Comparison of ENCODE assay signal across 32 cellular contexts in genomic region chr3:177105623-177106022, GRCh38.
DNase-seq lines count a peak whose midpoint lies in the region; ATAC-seq, FAIRE-seq and TF ChIP-seq lines count a peak whose summit lies in the region.
"Had no signal": no experiment of that assay in that cellular context is flagged by ENCODE, and none has a peak within 500 bp of the region (broad histone marks: within the 10 kb centered on the region; RNA-seq: fewer than 3 reads in every experiment).

No MANE protein-coding gene starts in this region.

- no peak for FAIRE-seq in HepG2 (lab: Jason Lieb, UNC)
- FAIRE-seq: astrocyte, endometrium had no signal

- no peak for DNase-seq in right lobe of liver
- no peak for DNase-seq in HepG2 (ENCODE audit: low spot score)
- DNase-seq in T-helper 17 cell: no peak
- no peak for DNase-seq in memory B cell (ENCODE audit: low spot score in 2 of 2)
- DNase-seq in COR-L47 (lab: John Stamatoyannopoulos, UW): no peak
- DNase-seq in HAP-1 (ENCODE audit: low spot score in 2 of 2): no peak
- DNase-seq: activated CD4-positive, alpha-beta T cell treated with anti-CD3 and anti-CD28 coated beads, Interleukin-2, amount 10 ng/mL, durations not matched to agents 7 days and 5 days; BE2C; Caco-2; central memory CD4-positive, alpha-beta T cell; DMS79; esophagus squamous epithelium; foreskin melanocyte; GDM1; GOT3; heart right ventricle; mammary epithelial cell; NCI-H1694 treated with DMSO at 0.1 percent for 48 hours; NCI-H2171; nucleus accumbens; stomach; WERI-Rb-1 had no signal

- H3K9me3 Mint-ChIP-seq in memory B cell: no peaks in the 10 kb centered on the region
- H3K9me3 Mint-ChIP-seq: activated CD4-positive, alpha-beta T cell treated with anti-CD3 and anti-CD28 coated beads, Interleukin-2, amount 10 ng/mL, durations not matched to agents 7 days and 5 days; dendritic cell treated with granulocyte-macrophage colony-stimulating factor and Interleukin-4, amounts not matched to agents 40 ng/mL and 50 ng/mL, for 4 days; T-helper 2 cell treated with Interferon-gamma antibody and Interleukin-4, amounts not matched to agents 5 μg/mL and 100 μg/mL, for 36 hours had no signal

- H3K9me3 ChIP-seq in right lobe of liver: no peaks in the 10 kb centered on the region
- no peaks in the 10 kb centered on the region for H3K9me3 ChIP-seq in HepG2 (ENCODE audit: low read length)
- H3K9me3 ChIP-seq in T-helper 17 cell (ENCODE audit: control insufficient read depth, low read length, poor library complexity, severe bottlenecking): no peaks in the 10 kb centered on the region
- H3K9me3 ChIP-seq in HAP-1: no peaks in the 10 kb centered on the region
- H3K9me3 ChIP-seq: BE2C, Caco-2, esophagus squamous epithelium, heart right ventricle, stomach, thyroid gland had no signal

- POLR2A ChIA-PET in HepG2 (lab: Yijun Ruan, JAX): no interaction called here

- H3K79me2 ChIP-seq in HepG2 (ENCODE audit: insufficient read depth, low read length): peaks cover 98% of the 10 kb centered on the region

- no peak for TF ChIP-seq POLR2A in right lobe of liver (IDR thresholded peaks at IDR 0.05)
- no peak for TF ChIP-seq POLR2A in HepG2 (IDR thresholded peaks at IDR 0.05; ENCODE audit: insufficient read depth in 1 of 2, low read depth in 2 of 2, low read length in 2 of 2)

- H3K36me3 Mint-ChIP-seq in T-helper 17 cell (ENCODE audit: low read depth) (no peaks in the 10 kb centered on the region), memory B cell (peaks cover 3% of the 10 kb centered on the region)

- H3K4me2 ChIP-seq in HepG2 (ENCODE audit: low read depth, low read length): no peak overlapping the region

- ATAC-seq in right lobe of liver: peak; percentile 26 to 61 (median 42)
- ATAC-seq in HepG2: no peak
- ATAC-seq in T-helper 17 cell: no peak
- ATAC-seq in memory B cell (ENCODE audit: low read depth): no peak
- ATAC-seq in GM18861 (IDR thresholded peaks at IDR 0.05; ENCODE audit: unreplicated experiment): no peak
- ATAC-seq in HG02798 (IDR thresholded peaks at IDR 0.05; ENCODE audit: poor library complexity, unreplicated experiment): no peak
- ATAC-seq: SK-N-SH treated with all-trans-retinoic acid at 6 μM for 48 hours had no signal

- H3K4me3 ChIP-seq in right lobe of liver (no peak overlapping the region), HepG2 (replicated peaks in 1 of 3; ENCODE audit: insufficient read depth in 1 of 3, low read depth in 2 of 3, low read length in 3 of 3) (no peak overlapping the region), HAP-1 (no peak overlapping the region)
- H3K4me3 ChIP-seq: esophagus squamous epithelium, heart right ventricle, stomach, thyroid gland had no signal

- BruUV-seq in HepG2 (replicated peaks; lab: Mats Ljungman, UMichigan): no TSS peak

- no peak overlapping the region for H3K9ac ChIP-seq in HepG2 (ENCODE audit: insufficient read depth, low read depth, low read length)

- in situ Hi-C loops in HepG2 (cut with HindIII; ENCODE audit: extremely low pct_ligation_motif_present, low pct_unique_long_range_greater_than_20kb) (no loop called here), HAP-1 (cut with MboI; ENCODE audit: low sequenced_read_pairs) (no loop called here)

- H4K20me1 ChIP-seq in HepG2 (ENCODE audit: insufficient read depth, low read length): peaks cover 48% of the 10 kb centered on the region

- TF ChIP-seq EP300 in HepG2 (IDR thresholded peaks at IDR 0.05; ENCODE audit: low read depth in 2 of 2, low read length in 2 of 2): no peak
- no peak for TF ChIP-seq EP300 in HepG2 (CRISPR knock-in tag; IDR thresholded peaks at IDR 0.05; ENCODE audit: borderline replicate concordance)

- H2AFZ ChIP-seq in HepG2 (ENCODE audit: low read length): no peak overlapping the region

- H3K27ac Mint-ChIP-seq in T-helper 17 cell: peak overlapping the region; percentile 65
- H3K27ac Mint-ChIP-seq in memory B cell: peak overlapping the region; percentile 43
- H3K27ac Mint-ChIP-seq: activated CD4-positive, alpha-beta T cell treated with anti-CD3 and anti-CD28 coated beads, Interleukin-2, amount 10 ng/mL, durations not matched to agents 7 days and 5 days; activated naive CD4-positive, alpha-beta T cell treated with anti-CD3 and anti-CD28 coated beads, Interleukin-2, amount 50 U/mL, for 72 hours; activated T-helper 1 cell treated with anti-CD3 and anti-CD28 coated beads, Interleukin-12 subunit alpha, Interleukin-12 subunit beta, Interleukin-2, Interleukin-4 antibody, amounts not matched to agents 30 ng/mL and 10 ng/mL and 1 ng/mL, durations not matched to agents 14 hours and 24 hours and 36 hours; dendritic cell treated with granulocyte-macrophage colony-stimulating factor and Interleukin-4, amounts not matched to agents 40 ng/mL and 50 ng/mL, for 4 days; T-helper 2 cell treated with Interferon-gamma antibody and Interleukin-4, amounts not matched to agents 5 μg/mL and 100 μg/mL, for 36 hours had no signal

- no peak overlapping the region for H3K27ac ChIP-seq in right lobe of liver
- no peak overlapping the region for H3K27ac ChIP-seq in HepG2 (ENCODE audit: extremely low read length, insufficient read depth, low read length)
- H3K27ac ChIP-seq: esophagus squamous epithelium, heart right ventricle, stomach, WERI-Rb-1 had no signal

- H3K27me3 Mint-ChIP-seq in T-helper 17 cell (no peaks in the 10 kb centered on the region), memory B cell (no peaks in the 10 kb centered on the region)
- H3K27me3 Mint-ChIP-seq: activated CD4-positive, alpha-beta T cell treated with anti-CD3 and anti-CD28 coated beads, Interleukin-2, amount 10 ng/mL, durations not matched to agents 7 days and 5 days; dendritic cell treated with granulocyte-macrophage colony-stimulating factor and Interleukin-4, amounts not matched to agents 40 ng/mL and 50 ng/mL, for 4 days had no signal

- H3K36me3 ChIP-seq in right lobe of liver (no peaks in the 10 kb centered on the region), HepG2 (replicated peaks in 1 of 2; ENCODE audit: control insufficient read depth in 1 of 2, insufficient read depth in 2 of 2, low read length in 2 of 2) (no peaks in the 10 kb centered on the region), HAP-1 (replicated peaks) (no peaks in the 10 kb centered on the region)
- H3K36me3 ChIP-seq: BE2C, esophagus squamous epithelium, heart right ventricle, stomach, thyroid gland had no signal

- H3K4me1 ChIP-seq in right lobe of liver: peaks cover 0 to 36% (median 5%) of the 10 kb centered on the region in 4 donors
- H3K4me1 ChIP-seq in HepG2 (ENCODE audit: insufficient read depth, low read length): peaks cover 53% of the 10 kb centered on the region
- H3K4me1 ChIP-seq in HAP-1: peaks cover 18% of the 10 kb centered on the region

- intact Hi-C loops in right lobe of liver (cut with DNase I) (no loop called here), HepG2 (cut with micrococcal nuclease; ENCODE audit: unreplicated experiment) (no loop called here)

- TF ChIP-seq CTCF in right lobe of liver (IDR thresholded peaks at IDR 0.05): no peak
- TF ChIP-seq CTCF in HepG2 (CRISPR knock-in tag; IDR thresholded peaks at IDR 0.05): no peak

- TF ChIP-seq RAD21 in HepG2 (CRISPR knock-in tag; IDR thresholded peaks at IDR 0.05): no peak

- H3K4me3 Mint-ChIP-seq in T-helper 17 cell: no peak overlapping the region
- no peak overlapping the region for H3K4me3 Mint-ChIP-seq in memory B cell
- H3K4me3 Mint-ChIP-seq: activated CD4-positive, alpha-beta T cell treated with anti-CD3 and anti-CD28 coated beads, Interleukin-2, amount 10 ng/mL, durations not matched to agents 7 days and 5 days; activated T-helper 1 cell treated with anti-CD3 and anti-CD28 coated beads, Interleukin-12 subunit alpha, Interleukin-12 subunit beta, Interleukin-2, Interleukin-4 antibody, amounts not matched to agents 30 ng/mL and 10 ng/mL and 1 ng/mL, durations not matched to agents 14 hours and 24 hours and 36 hours; dendritic cell treated with granulocyte-macrophage colony-stimulating factor and Interleukin-4, amounts not matched to agents 40 ng/mL and 50 ng/mL, for 4 days; T-helper 2 cell treated with Interferon-gamma antibody and Interleukin-4, amounts not matched to agents 5 μg/mL and 100 μg/mL, for 36 hours had no signal

- CTCF ChIA-PET in HepG2 (lab: Yijun Ruan, JAX; ENCODE audit: low intra/inter-chr PET ratio, low total read pairs): no interaction called here

- H3K4me1 Mint-ChIP-seq in T-helper 17 cell (peaks cover 43% of the 10 kb centered on the region), memory B cell (peaks cover 43% of the 10 kb centered on the region)

- 37% methylated on average over 4 of the region's 4 CpGs for WGBS in right lobe of liver (ENCODE audit: insufficient coverage, low coverage, low lambda C conversion rate, missing lambda C conversion rate)
- 64% methylated on average over 4 of the region's 4 CpGs for WGBS in HepG2 (ENCODE audit: low lambda C conversion rate)

- no peaks in the 10 kb centered on the region for H3K27me3 ChIP-seq in right lobe of liver
- no peaks in the 10 kb centered on the region for H3K27me3 ChIP-seq in HepG2 (ENCODE audit: control insufficient read depth in 1 of 2, insufficient read depth in 2 of 2, low read length in 2 of 2)
- no peaks in the 10 kb centered on the region for H3K27me3 ChIP-seq in HAP-1 (ENCODE audit: low read depth)
- H3K27me3 ChIP-seq: BE2C, esophagus squamous epithelium, heart right ventricle, stomach, thyroid gland had no signal

TF ChIP-seq in HepG2, 621 proteins besides CTCF, POLR2A, EP300 and RAD21:
- TF ChIP-seq SMARCC2 (IDR thresholded peaks at IDR 0.05) (no peak), RARG (CRISPR knock-in tag; IDR thresholded peaks at IDR 0.05; ENCODE audit: low read depth) (no peak), ZNF597 (CRISPR knock-in tag; IDR thresholded peaks at IDR 0.05) (no peak), SNRNP70 (IDR thresholded peaks at IDR 0.05; ENCODE audit: low read depth, low read length) (no peak), TERF1 (CRISPR knock-in tag; IDR thresholded peaks at IDR 0.05) (no peak)

Comparison
In these comparisons a context has a peak if more than half of its experiments do, and no peak if none do; other contexts are left out.
1. ATAC-seq: peak in right lobe of liver (4 of 4); none in HepG2 (single experiment), T-helper 17 cell (single experiment), memory B cell (single experiment), GM18861 (single experiment) and HG02798 (single experiment).